8 cellular contexts compared by ENCODE assay signal in genomic region chr1:227762231-227762911, GRCh38. TPM values are rescaled to one million over a fixed set of nuclear protein-coding genes. Genes with fewer than 3 reads are reported as not detected.
A peak's percentile ranks its signal among the peaks of the same experiment; 100 is the strongest.
DNase-seq lines count a peak whose midpoint lies in the region; ATAC-seq and TF ChIP-seq lines count a peak whose summit lies in the region.

No MANE protein-coding gene starts in this region.

- TF ChIP-seq CTCF in C4-2B (conservative IDR thresholded peaks at IDR 0.05), result peak; percentile 96

- peak overlapping the region; percentile 1; the same call in 1 of the 2 replicates for H3K27ac ChIP-seq in C4-2B

- DNase-seq in NCI-H526 treated with DMSO at 0.1 percent for 48 hours (lab: John Stamatoyannopoulos, UW) (peak; percentile 4), cerebellar nuclear complex (lab: John Stamatoyannopoulos, UW) (peak; percentile 19 to 52), left lobe of liver (ENCODE audit: low spot score) (peak; percentile 79)
- peak; percentile 83 for DNase-seq in activated CD4-positive, alpha-beta T cell treated with anti-CD3 and anti-CD28 coated beads for 4 hours
- peak; percentile 76 to 79 for DNase-seq in stimulated activated CD4-positive, alpha-beta T cell treated with anti-CD3 and anti-CD28 coated beads, Interleukin-2, amount 100 ng/mL, for 48 hours

- ATAC-seq in GM19397 (IDR thresholded peaks at IDR 0.05; ENCODE audit: unreplicated experiment) (peak; percentile 78), HG03469 (IDR thresholded peaks at IDR 0.05; ENCODE audit: unreplicated experiment) (peak; percentile 51), left lobe of liver (peak; percentile 94)

RNA-seq across cellular contexts. Expression of gene SNAP47, which starts 27.1 kb away (rescaled TPM):
- total RNA-seq in left lobe of liver, result 35.8 TPM

RNA-seq across cellular contexts. Expression of gene JMJD4, which starts 27.3 kb away (rescaled TPM):
- 10.3 TPM for total RNA-seq in left lobe of liver

RNA-seq across cellular contexts. Expression of gene PRSS38, which starts 53.1 kb away (rescaled TPM):
- total RNA-seq in left lobe of liver, result not detected

Comparison
In these comparisons a context has a peak if more than half of its experiments do, and no peak if none do; other contexts are left out.
1. Peak in every context shown above with its lines: DNase-seq, ATAC-seq and H3K27ac ChIP-seq.
2. DNase-seq: peak in every context shown above with its lines; median percentile 83 in activated CD4-positive, alpha-beta T cell treated with anti-CD3 and anti-CD28 coated beads for 4 hours; 79 in left lobe of liver; 78 in stimulated activated CD4-positive, alpha-beta T cell treated with anti-CD3 and anti-CD28 coated beads, Interleukin-2, amount 100 ng/mL, for 48 hours; 36 in cerebellar nuclear complex; 4 in NCI-H526 treated with DMSO at 0.1 percent for 48 hours.